In the genomic region with DNA sequence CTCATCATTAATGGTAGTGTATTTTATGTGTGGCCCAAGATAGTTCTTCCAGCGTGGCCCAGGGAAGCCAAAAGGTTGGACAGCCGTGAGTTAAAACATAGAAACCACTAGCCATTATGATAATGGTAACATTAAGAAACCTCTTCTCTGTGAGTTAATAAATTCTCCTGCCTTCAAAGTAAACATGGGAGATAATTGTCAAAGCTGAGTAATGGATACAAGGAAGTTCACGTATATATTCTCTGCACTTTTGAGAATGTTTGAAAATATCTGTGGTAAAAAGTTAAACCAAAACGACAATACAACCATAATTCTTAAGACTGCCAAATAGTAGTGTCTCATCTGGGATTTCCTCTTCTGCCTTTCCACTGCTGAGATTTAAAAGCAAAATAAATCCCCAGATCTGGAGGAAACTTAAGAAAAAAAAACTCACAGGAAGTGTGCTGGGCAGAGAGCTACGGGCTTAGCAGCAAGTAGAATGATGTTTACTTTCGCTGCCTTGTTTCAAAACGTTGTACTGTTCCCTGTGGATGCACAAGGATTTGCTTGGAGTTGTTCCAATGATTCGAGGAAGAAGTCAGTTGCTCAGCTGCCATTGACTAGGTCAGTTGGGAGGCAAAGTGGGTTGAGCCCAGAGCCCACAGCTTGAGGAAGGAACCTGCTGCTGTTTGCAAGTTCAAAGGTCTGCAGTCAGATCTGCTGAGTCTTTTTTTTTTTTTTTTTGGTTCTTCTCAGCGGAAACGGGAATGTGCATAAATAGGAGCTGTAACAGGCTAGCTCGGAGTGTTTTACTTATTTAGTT, we compare ENCODE assay signal across 8 cellular contexts. TPM values are rescaled to one million over a fixed set of nuclear protein-coding genes. Genes with fewer than 3 reads are reported as not detected.
DNase-seq lines count a peak whose midpoint lies in the region; ATAC-seq and TF ChIP-seq lines count a peak whose summit lies in the region.

No MANE protein-coding gene starts in this region.

- H3K9me2 ChIP-seq in Karpas-422 (replicated peaks; ENCODE audit: insufficient read depth, low read length) = no peaks in the 10 kb centered on the region

- H3K9ac ChIP-seq in Karpas-422 (ENCODE audit: low read length) (peak overlapping the region; percentile 87), endodermal cell (ENCODE audit: extremely low read depth, low read length, poor library complexity, severe bottlenecking) (no peak overlapping the region), muscle layer of colon (ENCODE audit: low read length) (peak overlapping the region; percentile 54)

- WGBS in endodermal cell (ENCODE audit: insufficient coverage in 1 of 2, insufficient read length in 1 of 2), 2 experiments = 74 to 82% methylated on average over 5 to 7 of the region's 11 CpGs

- DNase-seq in DMS79 (lab: John Stamatoyannopoulos, UW) = peak; percentile 70
- DNase-seq in Karpas-422 = peak; percentile 66
- DNase-seq in endodermal cell = peak; percentile 73
- DNase-seq in NK-92 treated with Interleukin-12 subunit alpha and Interleukin-12 subunit beta, amount 100 ng/mL, for 24 hours (lab: John Stamatoyannopoulos, UW) = no peak
- DNase-seq in stimulated activated naive CD4-positive, alpha-beta T cell treated with Interleukin-2 at 50 U/mL for 16 hours (lab: John Stamatoyannopoulos, UW) = no peak

- H3K4me1 ChIP-seq in Karpas-422 (ENCODE audit: low read length) (peaks cover 35% of the 10 kb centered on the region), endodermal cell (ENCODE audit: control insufficient read depth, insufficient read depth, low read length) (peaks cover 4% of the 10 kb centered on the region), muscle layer of colon (ENCODE audit: insufficient read depth, low read length) (peaks cover 22% of the 10 kb centered on the region)

- H3K9me3 ChIP-seq in Karpas-422 (ENCODE audit: low read length) (no peaks in the 10 kb centered on the region), endodermal cell (ENCODE audit: control insufficient read depth, low read length) (no peaks in the 10 kb centered on the region), muscle layer of colon (ENCODE audit: low read length) (no peaks in the 10 kb centered on the region)

- no peaks in the 10 kb centered on the region for H4K20me1 ChIP-seq in Karpas-422 (ENCODE audit: insufficient read depth, low read depth, low read length)

- peaks cover 14% of the 10 kb centered on the region for H3K4me1 Mint-ChIP-seq in endodermal cell

- H2AFZ ChIP-seq in Karpas-422 (ENCODE audit: low read length) = no peak overlapping the region

- peak overlapping the region; percentile 87 for H3K4me3 ChIP-seq in Karpas-422 (ENCODE audit: low read length)
- H3K4me3 ChIP-seq in endodermal cell (ENCODE audit: low read length) = peak overlapping the region; percentile 88
- H3K4me3 ChIP-seq in muscle layer of colon (ENCODE audit: low read depth in 1 of 2, low read length in 2 of 2) = peak overlapping the region in 1 of 2 donors; percentile 95

- ATAC-seq in SK-N-SH treated with all-trans-retinoic acid at 6 μM for 48 hours (peak; percentile 6), GM18502 (IDR thresholded peaks at IDR 0.05; ENCODE audit: poor library complexity, unreplicated experiment) (no peak)

- H3K27ac ChIP-seq in Karpas-422 (ENCODE audit: low read length) (peak overlapping the region; percentile 86), endodermal cell (ENCODE audit: low read depth, low read length) (no peak overlapping the region), muscle layer of colon (ENCODE audit: low read depth, low read length) (peak overlapping the region; percentile 95)

- peaks cover 29% of the 10 kb centered on the region for H3K79me2 ChIP-seq in Karpas-422 (ENCODE audit: low read length)

- TF ChIP-seq CTCF in endodermal cell (conservative IDR thresholded peaks at IDR 0.05) = no peak

- H3K27me3 Mint-ChIP-seq in endodermal cell (ENCODE audit: insufficient read depth) = no peaks in the 10 kb centered on the region

- H3K9me3 Mint-ChIP-seq in endodermal cell = no peaks in the 10 kb centered on the region

- H3K36me3 Mint-ChIP-seq in endodermal cell (ENCODE audit: low read depth) = peaks cover 5% of the 10 kb centered on the region

- no peaks in the 10 kb centered on the region for H3K27me3 ChIP-seq in Karpas-422 (ENCODE audit: low read length)
- H3K27me3 ChIP-seq in endodermal cell (ENCODE audit: control insufficient read depth, insufficient read depth, low read length, poor library complexity, severe bottlenecking) = no peaks in the 10 kb centered on the region
- H3K27me3 ChIP-seq in muscle layer of colon (ENCODE audit: control insufficient read depth in 1 of 2, insufficient read depth in 2 of 2, low read length in 2 of 2) = no peaks in the 10 kb centered on the region

- H3K36me3 ChIP-seq in Karpas-422 (ENCODE audit: insufficient read depth, low read length) (peaks cover 9% of the 10 kb centered on the region), endodermal cell (ENCODE audit: control insufficient read depth, insufficient read depth, low read length) (no peaks in the 10 kb centered on the region), muscle layer of colon (ENCODE audit: insufficient read depth, low read length) (peaks cover 14% of the 10 kb centered on the region)

- H3K4me2 ChIP-seq in Karpas-422 (ENCODE audit: low read depth, low read length, poor library complexity, severe bottlenecking) = peak overlapping the region; percentile 83

- H3K4me3 Mint-ChIP-seq in endodermal cell = peak overlapping the region; percentile 73

- no peak overlapping the region for H3K27ac Mint-ChIP-seq in endodermal cell

TF ChIP-seq in SK-N-SH treated with all-trans-retinoic acid at 6 μM for 48 hours, 23 proteins besides CTCF, POLR2A, EP300 and RAD21:
- TF ChIP-seq ZNF8 (CRISPR knock-in tag; IDR thresholded peaks at IDR 0.05) = no peak

RNA-seq across cellular contexts. Expression of a gene that starts 1.7 kb away (rescaled TPM):
- 43.9 and 46.4 TPM in 2 replicates for total RNA-seq in Karpas-422 (2014; rRNA removed; shearing (Covaris generic); ENCODE audit: low replicate concordance)
- 10 to 100 TPM; 18.9 to 30.8 TPM for total RNA-seq in endodermal cell
- 15.6 TPM for polyA plus RNA-seq in endodermal cell (2013, experiment 1 of 2)
- 14.2 TPM for polyA plus RNA-seq in endodermal cell (2013, experiment 2 of 2)

RNA-seq across cellular contexts. Expression of a gene that starts 37.4 kb away (rescaled TPM):
- 34.3 and 47.3 TPM in 2 replicates for total RNA-seq in Karpas-422 (2014; rRNA removed; shearing (Covaris generic); ENCODE audit: low replicate concordance)
- total RNA-seq in endodermal cell = 10 to 100 TPM; 18.8 to 20.3 TPM
- 16.0 TPM for polyA plus RNA-seq in endodermal cell (2013, experiment 1 of 2)
- 16.8 TPM for polyA plus RNA-seq in endodermal cell (2013, experiment 2 of 2)

RNA-seq across cellular contexts. Expression of a gene that starts 37.7 kb away (rescaled TPM):
- total RNA-seq in Karpas-422 (2014; rRNA removed; shearing (Covaris generic); ENCODE audit: low replicate concordance) = 28.2 and 81.5 TPM in 2 replicates
- total RNA-seq in endodermal cell = 10 to 100 TPM; 68.1 to 69.0 TPM
- polyA plus RNA-seq in endodermal cell (2013, experiment 1 of 2) = 43.7 TPM
- 37.6 TPM for polyA plus RNA-seq in endodermal cell (2013, experiment 2 of 2)

Comparison
In these comparisons a context has a peak if more than half of its experiments do, and no peak if none do; other contexts are left out.
1. DNase-seq: peak in DMS79 (single experiment), Karpas-422 (single experiment) and endodermal cell (single experiment); none in NK-92 treated with Interleukin-12 subunit alpha and Interleukin-12 subunit beta, amount 100 ng/mL, for 24 hours (single experiment) and stimulated activated naive CD4-positive, alpha-beta T cell treated with Interleukin-2 at 50 U/mL for 16 hours (single experiment).